ENCODE assay signal across 2 cellular contexts in the genomic region with DNA sequence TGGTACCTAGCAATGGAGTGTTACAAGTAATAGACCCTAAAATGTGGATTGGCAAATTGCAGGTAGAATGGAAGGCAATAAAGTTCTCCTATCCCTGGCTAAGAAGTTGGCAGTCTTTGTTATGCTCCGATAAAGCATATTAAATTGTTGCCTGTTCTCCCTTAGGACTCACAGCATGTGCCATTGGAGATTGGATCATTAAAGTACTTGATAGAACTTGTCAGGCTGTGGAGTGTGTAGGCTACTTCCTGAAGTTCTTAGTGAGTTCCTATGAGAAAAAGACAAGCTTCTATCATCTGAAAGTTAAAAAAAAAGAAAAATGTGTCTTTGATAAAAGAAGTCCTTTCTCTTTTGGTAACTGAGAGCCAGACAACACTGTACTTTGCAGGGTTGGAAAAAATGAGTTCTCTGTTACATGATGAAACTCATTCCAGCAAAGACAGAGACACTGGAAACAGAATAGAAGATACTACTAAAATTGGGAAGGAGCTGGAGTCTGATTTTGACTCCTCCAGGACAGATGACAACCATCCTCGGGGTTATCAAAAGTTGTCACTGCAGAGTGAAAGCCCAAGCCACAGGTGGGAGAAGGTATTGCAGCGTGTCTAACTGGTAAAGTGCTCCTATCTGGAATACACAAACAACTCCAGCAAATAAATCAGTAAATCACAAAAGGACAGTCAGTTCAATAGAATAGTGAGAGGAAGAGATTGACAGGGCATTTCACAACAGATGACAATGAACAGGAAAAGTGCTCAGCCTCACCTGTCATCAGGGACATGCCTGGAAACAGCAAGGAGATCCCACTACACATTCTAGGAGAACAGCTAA.
TF ChIP-seq lines count a peak whose summit lies in the region.

No MANE protein-coding gene starts in this region.

TF ChIP-seq in HEK293, 187 proteins besides CTCF, POLR2A, EP300 and RAD21 (continued from another document and continues in another):
- peak; percentile 59 for TF ChIP-seq FEZF1 (tag by site-specific recombination; IDR thresholded peaks at IDR 0.05)
- no peak for TF ChIP-seq ZNF366 (tag by site-specific recombination; conservative IDR thresholded peaks at IDR 0.05)
- TF ChIP-seq IKZF3 (tag by site-specific recombination; IDR thresholded peaks at IDR 0.05): no peak
- no peak for TF ChIP-seq GLIS1 (tag by site-specific recombination; IDR thresholded peaks at IDR 0.05)
- no peak for TF ChIP-seq ZBTB7A (tag by site-specific recombination; IDR thresholded peaks at IDR 0.05; ENCODE audit: low read depth)
- no peak for TF ChIP-seq ZNF626 (tag by site-specific recombination; IDR thresholded peaks at IDR 0.05)
- no peak for TF ChIP-seq ZNF202 (tag by site-specific recombination; IDR thresholded peaks at IDR 0.05; ENCODE audit: borderline replicate concordance)
- no peak for TF ChIP-seq ZNF155 (tag by site-specific recombination; IDR thresholded peaks at IDR 0.05)
- TF ChIP-seq ZBTB1 (tag by site-specific recombination; IDR thresholded peaks at IDR 0.05): no peak
- no peak for TF ChIP-seq ZSCAN5A (tag by site-specific recombination; IDR thresholded peaks at IDR 0.05)
- TF ChIP-seq, protein P1, sequence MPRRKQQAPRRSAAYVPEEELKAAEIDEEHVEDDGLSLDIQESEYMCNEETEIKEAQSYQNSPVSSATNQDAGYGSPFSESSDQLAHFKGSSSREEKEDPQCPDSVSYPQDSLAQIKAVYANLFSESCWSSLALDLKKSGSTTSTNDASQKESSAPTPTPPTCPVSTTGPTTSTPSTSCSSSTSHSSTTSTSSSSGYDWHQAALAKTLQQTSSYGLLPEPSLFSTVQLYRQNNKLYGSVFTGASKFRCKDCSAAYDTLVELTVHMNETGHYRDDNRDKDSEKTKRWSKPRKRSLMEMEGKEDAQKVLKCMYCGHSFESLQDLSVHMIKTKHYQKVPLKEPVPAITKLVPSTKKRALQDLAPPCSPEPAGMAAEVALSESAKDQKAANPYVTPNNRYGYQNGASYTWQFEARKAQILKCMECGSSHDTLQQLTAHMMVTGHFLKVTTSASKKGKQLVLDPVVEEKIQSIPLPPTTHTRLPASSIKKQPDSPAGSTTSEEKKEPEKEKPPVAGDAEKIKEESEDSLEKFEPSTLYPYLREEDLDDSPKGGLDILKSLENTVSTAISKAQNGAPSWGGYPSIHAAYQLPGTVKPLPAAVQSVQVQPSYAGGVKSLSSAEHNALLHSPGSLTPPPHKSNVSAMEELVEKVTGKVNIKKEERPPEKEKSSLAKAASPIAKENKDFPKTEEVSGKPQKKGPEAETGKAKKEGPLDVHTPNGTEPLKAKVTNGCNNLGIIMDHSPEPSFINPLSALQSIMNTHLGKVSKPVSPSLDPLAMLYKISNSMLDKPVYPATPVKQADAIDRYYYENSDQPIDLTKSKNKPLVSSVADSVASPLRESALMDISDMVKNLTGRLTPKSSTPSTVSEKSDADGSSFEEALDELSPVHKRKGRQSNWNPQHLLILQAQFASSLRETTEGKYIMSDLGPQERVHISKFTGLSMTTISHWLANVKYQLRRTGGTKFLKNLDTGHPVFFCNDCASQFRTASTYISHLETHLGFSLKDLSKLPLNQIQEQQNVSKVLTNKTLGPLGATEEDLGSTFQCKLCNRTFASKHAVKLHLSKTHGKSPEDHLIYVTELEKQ (tag by site-specific recombination; IDR thresholded peaks at IDR 0.05; ENCODE audit: borderline replicate concordance): no peak
- TF ChIP-seq ZNF529 (tag by site-specific recombination; IDR thresholded peaks at IDR 0.05; ENCODE audit: insufficient replicate concordance): no peak
- no peak for TF ChIP-seq ZSCAN18 (tag by site-specific recombination; IDR thresholded peaks at IDR 0.05)
- no peak for TF ChIP-seq HOXD13 (CRISPR knock-in tag; IDR thresholded peaks at IDR 0.05; ENCODE audit: borderline replicate concordance)
- no peak for TF ChIP-seq ZNF133 (tag by site-specific recombination; IDR thresholded peaks at IDR 0.05)
- TF ChIP-seq PRDM1 (tag by site-specific recombination; IDR thresholded peaks at IDR 0.05): peak; percentile 80
- TF ChIP-seq ZNF335 (tag by site-specific recombination; conservative IDR thresholded peaks at IDR 0.05): peak; percentile 29; the same call in 1 of the 2 replicates
- TF ChIP-seq, protein P2, sequence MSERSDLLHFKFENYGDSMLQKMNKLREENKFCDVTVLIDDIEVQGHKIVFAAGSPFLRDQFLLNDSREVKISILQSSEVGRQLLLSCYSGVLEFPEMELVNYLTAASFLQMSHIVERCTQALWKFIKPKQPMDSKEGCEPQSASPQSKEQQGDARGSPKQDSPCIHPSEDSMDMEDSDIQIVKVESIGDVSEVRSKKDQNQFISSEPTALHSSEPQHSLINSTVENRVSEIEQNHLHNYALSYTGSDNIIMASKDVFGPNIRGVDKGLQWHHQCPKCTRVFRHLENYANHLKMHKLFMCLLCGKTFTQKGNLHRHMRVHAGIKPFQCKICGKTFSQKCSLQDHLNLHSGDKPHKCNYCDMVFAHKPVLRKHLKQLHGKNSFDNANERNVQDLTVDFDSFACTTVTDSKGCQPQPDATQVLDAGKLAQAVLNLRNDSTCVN (tag by site-specific recombination; optimal IDR thresholded peaks at IDR 0.05): no peak
- TF ChIP-seq MZF1 (tag by site-specific recombination; IDR thresholded peaks at IDR 0.05; ENCODE audit: borderline replicate concordance): no peak
- no peak for TF ChIP-seq ZNF785 (tag by site-specific recombination; IDR thresholded peaks at IDR 0.05)
- TF ChIP-seq ZFP3 (tag by site-specific recombination; IDR thresholded peaks at IDR 0.05; ENCODE audit: low read depth): no peak
- no peak for TF ChIP-seq ZSCAN16 (tag by site-specific recombination; IDR thresholded peaks at IDR 0.05)

TF ChIP-seq in GM12878, 131 proteins besides CTCF, POLR2A, EP300 and RAD21 (continued from another document):
- TF ChIP-seq BCLAF1 (IDR thresholded peaks at IDR 0.05) (no peak), RCOR1 (conservative IDR thresholded peaks at IDR 0.05; ENCODE audit: low read depth, low read length) (no peak), NKRF (conservative IDR thresholded peaks at IDR 0.05) (no peak), IKZF1 (conservative IDR thresholded peaks at IDR 0.05) (no peak), IRF4 (IDR thresholded peaks at IDR 0.05; ENCODE audit: low read depth, low read length) (no peak), RAD51 (IDR thresholded peaks at IDR 0.05) (no peak), DPF2 (IDR thresholded peaks at IDR 0.05) (no peak), NR2C1 (IDR thresholded peaks at IDR 0.05) (no peak), JUNB (IDR thresholded peaks at IDR 0.05) (no peak), CHD2 (IDR thresholded peaks at IDR 0.05; ENCODE audit: borderline replicate concordance, low read depth, low read length) (no peak), SUZ12 (IDR thresholded peaks at IDR 0.05; ENCODE audit: unreplicated experiment) (no peak)
- TF ChIP-seq, protein P3, sequence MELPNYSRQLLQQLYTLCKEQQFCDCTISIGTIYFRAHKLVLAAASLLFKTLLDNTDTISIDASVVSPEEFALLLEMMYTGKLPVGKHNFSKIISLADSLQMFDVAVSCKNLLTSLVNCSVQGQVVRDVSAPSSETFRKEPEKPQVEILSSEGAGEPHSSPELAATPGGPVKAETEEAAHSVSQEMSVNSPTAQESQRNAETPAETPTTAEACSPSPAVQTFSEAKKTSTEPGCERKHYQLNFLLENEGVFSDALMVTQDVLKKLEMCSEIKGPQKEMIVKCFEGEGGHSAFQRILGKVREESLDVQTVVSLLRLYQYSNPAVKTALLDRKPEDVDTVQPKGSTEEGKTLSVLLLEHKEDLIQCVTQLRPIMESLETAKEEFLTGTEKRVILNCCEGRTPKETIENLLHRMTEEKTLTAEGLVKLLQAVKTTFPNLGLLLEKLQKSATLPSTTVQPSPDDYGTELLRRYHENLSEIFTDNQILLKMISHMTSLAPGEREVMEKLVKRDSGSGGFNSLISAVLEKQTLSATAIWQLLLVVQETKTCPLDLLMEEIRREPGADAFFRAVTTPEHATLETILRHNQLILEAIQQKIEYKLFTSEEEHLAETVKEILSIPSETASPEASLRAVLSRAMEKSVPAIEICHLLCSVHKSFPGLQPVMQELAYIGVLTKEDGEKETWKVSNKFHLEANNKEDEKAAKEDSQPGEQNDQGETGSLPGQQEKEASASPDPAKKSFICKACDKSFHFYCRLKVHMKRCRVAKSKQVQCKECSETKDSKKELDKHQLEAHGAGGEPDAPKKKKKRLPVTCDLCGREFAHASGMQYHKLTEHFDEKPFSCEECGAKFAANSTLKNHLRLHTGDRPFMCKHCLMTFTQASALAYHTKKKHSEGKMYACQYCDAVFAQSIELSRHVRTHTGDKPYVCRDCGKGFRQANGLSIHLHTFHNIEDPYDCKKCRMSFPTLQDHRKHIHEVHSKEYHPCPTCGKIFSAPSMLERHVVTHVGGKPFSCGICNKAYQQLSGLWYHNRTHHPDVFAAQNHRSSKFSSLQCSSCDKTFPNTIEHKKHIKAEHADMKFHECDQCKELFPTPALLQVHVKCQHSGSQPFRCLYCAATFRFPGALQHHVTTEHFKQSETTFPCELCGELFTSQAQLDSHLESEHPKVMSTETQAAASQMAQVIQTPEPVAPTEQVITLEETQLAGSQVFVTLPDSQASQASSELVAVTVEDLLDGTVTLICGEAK (IDR thresholded peaks at IDR 0.05; ENCODE audit: borderline replicate concordance): no peak
- TF ChIP-seq, protein P4, sequence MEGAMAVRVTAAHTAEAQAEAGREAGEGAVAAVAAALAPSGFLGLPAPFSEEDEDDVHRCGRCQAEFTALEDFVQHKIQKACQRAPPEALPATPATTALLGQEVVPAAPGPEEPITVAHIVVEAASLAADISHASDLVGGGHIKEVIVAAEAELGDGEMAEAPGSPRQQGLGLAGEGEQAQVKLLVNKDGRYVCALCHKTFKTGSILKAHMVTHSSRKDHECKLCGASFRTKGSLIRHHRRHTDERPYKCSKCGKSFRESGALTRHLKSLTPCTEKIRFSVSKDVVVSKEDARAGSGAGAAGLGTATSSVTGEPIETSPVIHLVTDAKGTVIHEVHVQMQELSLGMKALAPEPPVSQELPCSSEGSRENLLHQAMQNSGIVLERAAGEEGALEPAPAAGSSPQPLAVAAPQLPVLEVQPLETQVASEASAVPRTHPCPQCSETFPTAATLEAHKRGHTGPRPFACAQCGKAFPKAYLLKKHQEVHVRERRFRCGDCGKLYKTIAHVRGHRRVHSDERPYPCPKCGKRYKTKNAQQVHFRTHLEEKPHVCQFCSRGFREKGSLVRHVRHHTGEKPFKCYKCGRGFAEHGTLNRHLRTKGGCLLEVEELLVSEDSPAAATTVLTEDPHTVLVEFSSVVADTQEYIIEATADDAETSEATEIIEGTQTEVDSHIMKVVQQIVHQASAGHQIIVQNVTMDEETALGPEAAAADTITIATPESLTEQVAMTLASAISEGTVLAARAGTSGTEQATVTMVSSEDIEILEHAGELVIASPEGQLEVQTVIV (IDR thresholded peaks at IDR 0.05; ENCODE audit: borderline replicate concordance, partially characterized antibody): no peak
- TF ChIP-seq, protein P5, sequence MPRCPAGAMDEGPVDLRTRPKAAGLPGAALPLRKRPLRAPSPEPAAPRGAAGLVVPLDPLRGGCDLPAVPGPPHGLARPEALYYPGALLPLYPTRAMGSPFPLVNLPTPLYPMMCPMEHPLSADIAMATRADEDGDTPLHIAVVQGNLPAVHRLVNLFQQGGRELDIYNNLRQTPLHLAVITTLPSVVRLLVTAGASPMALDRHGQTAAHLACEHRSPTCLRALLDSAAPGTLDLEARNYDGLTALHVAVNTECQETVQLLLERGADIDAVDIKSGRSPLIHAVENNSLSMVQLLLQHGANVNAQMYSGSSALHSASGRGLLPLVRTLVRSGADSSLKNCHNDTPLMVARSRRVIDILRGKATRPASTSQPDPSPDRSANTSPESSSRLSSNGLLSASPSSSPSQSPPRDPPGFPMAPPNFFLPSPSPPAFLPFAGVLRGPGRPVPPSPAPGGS (IDR thresholded peaks at IDR 0.05; ENCODE audit: borderline replicate concordance, insufficient read depth, low read depth, low read length, poor library complexity, severe bottlenecking): no peak
